ENCODE assay signal across 8 cellular contexts in the genomic region with DNA sequence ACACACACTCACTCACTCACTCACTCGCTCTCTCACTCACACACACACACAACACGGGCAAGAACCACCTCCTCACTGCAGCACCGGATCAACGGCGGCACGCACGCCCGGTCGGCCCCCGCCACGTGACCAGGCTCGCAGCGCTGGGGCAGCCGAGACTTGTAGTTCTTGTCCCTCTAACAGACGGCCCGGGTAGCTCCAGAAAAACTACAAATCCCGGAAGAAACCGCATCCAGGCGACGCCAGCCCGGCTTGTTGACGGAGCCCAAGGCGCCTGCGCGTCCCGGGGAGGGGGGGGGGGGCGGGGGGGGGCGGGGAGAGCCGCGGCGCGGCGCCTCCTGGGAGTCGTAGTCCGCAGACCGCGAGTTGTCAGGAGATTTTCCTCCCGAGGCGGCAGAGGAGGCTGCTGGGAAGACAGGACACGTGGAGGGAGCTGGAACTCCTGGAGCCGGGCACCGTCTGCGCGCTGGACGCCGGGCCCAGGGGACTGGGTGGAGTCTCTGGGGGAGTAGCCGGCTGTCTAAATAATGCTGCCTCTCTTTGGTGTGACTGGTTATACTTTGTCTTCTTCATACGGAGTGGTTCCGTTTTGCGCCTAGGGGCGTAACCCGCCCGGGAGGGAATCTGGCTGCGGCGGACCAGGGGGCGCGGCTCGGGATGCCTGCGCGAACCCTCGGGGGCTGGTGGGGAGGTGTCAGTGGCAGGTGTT. TPM values are rescaled to one million over a fixed set of nuclear protein-coding genes. Genes with fewer than 3 reads are reported as not detected.
DNase-seq lines count a peak whose midpoint lies in the region; ATAC-seq, FAIRE-seq and TF ChIP-seq lines count a peak whose summit lies in the region.

A gene with protein sequence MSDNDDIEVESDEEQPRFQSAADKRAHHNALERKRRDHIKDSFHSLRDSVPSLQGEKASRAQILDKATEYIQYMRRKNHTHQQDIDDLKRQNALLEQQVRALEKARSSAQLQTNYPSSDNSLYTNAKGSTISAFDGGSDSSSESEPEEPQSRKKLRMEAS (minus strand): TSS at position 77 of the 709 bp plus-strand sequence. CDS start 178 bp downstream, outside the sequence.

- peak; percentile 85 for ATAC-seq in GM21447 (IDR thresholded peaks at IDR 0.05; ENCODE audit: unreplicated experiment)

- no peaks in the 10 kb centered on the region for H3K9me3 Mint-ChIP-seq in Calu3 (ENCODE audit: low read depth, unreplicated experiment)

- peak within 1 kb of the TSS; percentile 93 for H3K4me2 ChIP-seq in OCI-LY3 (ENCODE audit: low read length)
- peak within 1 kb of the TSS; percentile 93 for H3K4me2 ChIP-seq in endothelial cell of umbilical vein (ENCODE audit: insufficient read depth, low read length)

- H3K27me3 ChIP-seq in OCI-LY3 (ENCODE audit: low read depth, low read length) = peaks cover 6% of the 10 kb centered on the region; the same call in 1 of the 2 replicates
- no peaks in the 10 kb centered on the region for H3K27me3 ChIP-seq in endothelial cell of umbilical vein (ENCODE audit: control insufficient read depth in 2 of 2, insufficient read depth in 2 of 2, low read length in 2 of 2)

- peaks cover 5% of the 10 kb centered on the region for H3K36me3 ChIP-seq in OCI-LY3 (replicated peaks; ENCODE audit: low read depth, low read length)
- no peaks in the 10 kb centered on the region for H3K36me3 ChIP-seq in endothelial cell of umbilical vein (ENCODE audit: control insufficient read depth in 2 of 2, extremely low read depth in 1 of 2, insufficient read depth in 2 of 2, low read length in 2 of 2)

- intact Hi-C loops in Calu3 (cut with micrococcal nuclease; ENCODE audit: unreplicated experiment) = loop anchor here (5.0 kb wide), 1 partner anchor 50 kb away; no protein-coding TSS in a partner anchor
- intact Hi-C loops in endothelial cell of umbilical vein (cut with micrococcal nuclease) = loop anchor here (1.0 to 5.0 kb wide), 4 partner anchors 28 to 310 kb away; a partner anchor contains a TSS

- peaks cover 20% of the 10 kb centered on the region for H3K4me1 Mint-ChIP-seq in Calu3 (ENCODE audit: low read depth, unreplicated experiment)

- H2AFZ ChIP-seq in OCI-LY3 (ENCODE audit: low read depth, low read length) (peak within 1 kb of the TSS; percentile 80), endothelial cell of umbilical vein (ENCODE audit: low read depth, low read length) (peak within 1 kb of the TSS; percentile 80)

- CTCF ChIA-PET in Calu3 (lab: Charles Lee) (interaction anchor here (0.6 to 1.4 kb wide), 6 partner anchors 8 to 579 kb away, joined by 3 to 8 read pairs (median 4); no protein-coding TSS in a partner anchor), endothelial cell of umbilical vein (lab: Charles Lee) (interaction anchor here (0.7 to 2.0 kb wide), 12 partner anchors 9 to 722 kb away, joined by 3 to 6 read pairs (median 4); a partner anchor contains a TSS)

- H4K20me1 ChIP-seq in OCI-LY3 (ENCODE audit: insufficient read depth, low read length) (no peaks in the 10 kb centered on the region), endothelial cell of umbilical vein (replicated peaks; ENCODE audit: control insufficient read depth, extremely low read depth, insufficient read depth, low read length) (peaks cover 3% of the 10 kb centered on the region)

- TF ChIP-seq CTCF in Calu3 (IDR thresholded peaks at IDR 0.05; ENCODE audit: unreplicated experiment) (no peak), OCI-LY3 (IDR thresholded peaks at IDR 0.05; ENCODE audit: low read depth, low read length) (no peak), endothelial cell of umbilical vein (IDR thresholded peaks at IDR 0.05; ENCODE audit: extremely low read depth in 1 of 2, insufficient read depth in 1 of 2, low read depth in 1 of 2, low read length in 2 of 2) (no peak)

- DNase-seq in Calu3 = peak; percentile 96
- DNase-seq in HuH-7 (ENCODE audit: low spot score) = peak; percentile 88
- peak; percentile 95 for DNase-seq in activated T-cell treated with anti-CD3 and anti-CD28 coated beads for 1 hour (ENCODE audit: low read depth)
- peak; percentile 99 for DNase-seq in endothelial cell of umbilical vein (ENCODE audit: low read depth, low spot score)
- peak; percentile 98 for DNase-seq in midbrain (lab: John Stamatoyannopoulos, UW)
- peak; percentile 95 for DNase-seq in stimulated activated CD8-positive, alpha-beta memory T cell treated with anti-CD3 and anti-CD28 coated beads, Interleukin-2, amount 100 ng/mL, for 1 hour (ENCODE audit: low read depth in 2 of 2)

- peaks cover 22% of the 10 kb centered on the region for H3K79me2 ChIP-seq in OCI-LY3 (ENCODE audit: low read length)
- peaks cover 37% of the 10 kb centered on the region for H3K79me2 ChIP-seq in endothelial cell of umbilical vein (ENCODE audit: control insufficient read depth, insufficient read depth, low read length)

- H3K27ac ChIP-seq in OCI-LY3 (ENCODE audit: low read length) = peak within 1 kb of the TSS; percentile 10
- peak within 1 kb of the TSS; percentile 74 for H3K27ac ChIP-seq in endothelial cell of umbilical vein (ENCODE audit: insufficient read depth, low read depth, low read length)

- peak within 1 kb of the TSS; percentile 84 for H3K4me3 ChIP-seq in OCI-LY3 (ENCODE audit: low read length)
- peak within 1 kb of the TSS; percentile 87 to 93 (median 91) for H3K4me3 ChIP-seq in endothelial cell of umbilical vein (replicated peaks in 1 of 3; ENCODE audit: insufficient read depth in 1 of 3, low read depth in 1 of 3, low read length in 3 of 3)

- FAIRE-seq in endothelial cell of umbilical vein (lab: Jason Lieb, UNC) = peak; percentile 94

- H3K9ac ChIP-seq in OCI-LY3 (ENCODE audit: low read length) = peak within 1 kb of the TSS; percentile 69
- peak within 1 kb of the TSS; percentile 94 for H3K9ac ChIP-seq in endothelial cell of umbilical vein (replicated peaks; ENCODE audit: extremely low read depth, insufficient read depth, low read length)

- BruUV-seq in Calu3 (replicated peaks; lab: Mats Ljungman, UMichigan) = no TSS peak
- BruUV-seq in endothelial cell of umbilical vein (replicated peaks; lab: Mats Ljungman, UMichigan) = TSS peak; percentile 53

- H3K4me1 ChIP-seq in OCI-LY3 (ENCODE audit: low read length) (peaks cover 19% of the 10 kb centered on the region), endothelial cell of umbilical vein (ENCODE audit: control insufficient read depth, extremely low read depth, insufficient read depth, low read length) (peaks cover 35% of the 10 kb centered on the region)

- H3K27ac Mint-ChIP-seq in Calu3 (ENCODE audit: unreplicated experiment) = peak within 1 kb of the TSS; percentile 95

- no peaks in the 10 kb centered on the region for H3K27me3 Mint-ChIP-seq in Calu3 (ENCODE audit: unreplicated experiment)

- peak; percentile 65 for TF ChIP-seq POLR2A in endothelial cell of umbilical vein (IDR thresholded peaks at IDR 0.05; ENCODE audit: low read depth, low read length)

- peak within 1 kb of the TSS; percentile 98 for H3K4me3 Mint-ChIP-seq in Calu3 (ENCODE audit: low read depth, unreplicated experiment)

- H3K9me3 ChIP-seq in OCI-LY3 (ENCODE audit: insufficient read depth, low read length) (no peaks in the 10 kb centered on the region), endothelial cell of umbilical vein (replicated peaks; ENCODE audit: control insufficient read depth, insufficient read depth, low read length) (no peaks in the 10 kb centered on the region)

- POLR2A ChIA-PET in endothelial cell of umbilical vein (lab: Charles Lee) = interaction anchor here (0.5 to 0.9 kb wide), 5 partner anchors 9 to 1194 kb away, joined by 3 to 5 read pairs (median 3); no protein-coding TSS in a partner anchor

- H3K36me3 Mint-ChIP-seq in Calu3 (ENCODE audit: insufficient read depth, unreplicated experiment) = peaks cover 31% of the 10 kb centered on the region

- H3K9me1 ChIP-seq in endothelial cell of umbilical vein (replicated peaks; ENCODE audit: control insufficient read depth, extremely low read depth, insufficient read depth, low read length) = no peaks in the 10 kb centered on the region

- dilution Hi-C loops in endothelial cell of umbilical vein (cut with MboI; ENCODE audit: extremely low pct_ligation_motif_present, low sequenced_read_pairs) = no loop called here

TF ChIP-seq in endothelial cell of umbilical vein, 7 proteins besides CTCF, POLR2A, EP300 and RAD21:
- TF ChIP-seq EZH2 (IDR thresholded peaks at IDR 0.05; ENCODE audit: borderline replicate concordance, low read depth, low read length, severe bottlenecking) (no peak), JUN (IDR thresholded peaks at IDR 0.05; ENCODE audit: borderline replicate concordance, insufficient read depth, insufficient read length, low read depth) (no peak), MYC (IDR thresholded peaks at IDR 0.05; ENCODE audit: low read depth, low read length) (peak; percentile 97), POLR2AphosphoS5 (IDR thresholded peaks at IDR 0.05; ENCODE audit: insufficient read depth, low read depth, low read length) (peak; percentile 73), FOS (IDR thresholded peaks at IDR 0.05; ENCODE audit: borderline replicate concordance, insufficient read depth, low read length) (no peak), GATA2 (IDR thresholded peaks at IDR 0.05; ENCODE audit: insufficient read depth, insufficient read length, low read depth, low read length) (no peak)
- TF ChIP-seq, protein P1, sequence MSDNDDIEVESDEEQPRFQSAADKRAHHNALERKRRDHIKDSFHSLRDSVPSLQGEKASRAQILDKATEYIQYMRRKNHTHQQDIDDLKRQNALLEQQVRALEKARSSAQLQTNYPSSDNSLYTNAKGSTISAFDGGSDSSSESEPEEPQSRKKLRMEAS (IDR thresholded peaks at IDR 0.05; ENCODE audit: insufficient read depth, insufficient read length) = peak; percentile 97

RNA-seq across cellular contexts. Expression of the gene that starts here (rescaled TPM):
- total RNA-seq in Calu3 (2022) (83.6 and 85.2 TPM in 2 replicates), endothelial cell of umbilical vein (79.5 and 84.6 TPM in 2 replicates)
- 57.1 and 70.1 TPM in 2 replicates for polyA plus RNA-seq in endothelial cell of umbilical vein
- polyA plus RNA-seq in endothelial cell of umbilical vein (2011; cell fraction: cytosol; rRNA removed) = 61.0 and 63.8 TPM in 2 replicates
- 55.7 and 56.7 TPM in 2 replicates for polyA plus RNA-seq in endothelial cell of umbilical vein (2011; cell fraction: nucleus; rRNA removed)
- 44.9 and 51.4 TPM in 2 replicates for polyA plus RNA-seq in endothelial cell of umbilical vein (2012)
- 57.9 and 82.4 TPM in 2 replicates for polyA minus RNA-seq in endothelial cell of umbilical vein
- polyA minus RNA-seq in endothelial cell of umbilical vein (2011; cell fraction: cytosol; rRNA and poly(A)+ RNA removed) = 23.1 TPM
- 53.7 and 61.6 TPM in 2 replicates for polyA minus RNA-seq in endothelial cell of umbilical vein (2011; cell fraction: nucleus; rRNA and poly(A)+ RNA removed)

Comparison
In these comparisons a context has a peak if more than half of its experiments do, and no peak if none do; other contexts are left out.
1. Peak in every context shown above with its lines: DNase-seq, ATAC-seq, H3K4me3 ChIP-seq and H3K27ac ChIP-seq.